ENCODE assay signal across 2 cellular contexts in the genomic region with DNA sequence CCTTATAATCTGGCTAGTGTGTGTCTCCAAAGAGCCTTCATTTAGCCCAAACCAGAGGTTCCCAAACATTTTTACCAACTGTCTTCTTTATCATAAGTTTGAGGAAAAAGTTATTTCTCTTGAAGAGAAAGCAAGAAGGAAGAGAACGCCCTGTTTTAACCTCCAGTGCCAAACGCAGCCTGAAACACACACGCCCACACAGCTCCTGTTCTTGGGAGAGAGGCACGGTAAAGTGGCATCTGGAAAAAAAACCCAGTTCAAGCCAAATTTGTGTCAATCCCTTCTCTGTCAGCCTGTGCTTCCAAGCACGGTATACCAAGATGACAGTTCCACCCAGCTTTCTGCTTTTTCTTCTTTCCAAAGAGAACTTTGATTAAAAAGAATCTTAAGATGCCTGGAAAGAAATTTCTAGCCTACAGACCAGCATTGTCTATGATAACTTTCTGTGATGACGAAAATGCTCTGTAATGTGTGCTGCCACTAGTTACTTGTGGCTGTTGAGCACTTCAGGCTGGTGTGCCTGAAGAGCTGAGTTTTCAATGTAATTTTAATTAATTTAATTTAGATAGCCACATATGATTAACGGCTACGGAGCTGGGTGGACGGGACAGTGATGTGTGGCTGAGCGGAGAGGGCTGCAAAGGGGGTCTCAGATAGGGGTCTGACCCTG.
TF ChIP-seq lines count a peak whose summit lies in the region.

No MANE protein-coding gene starts in this region.

TF ChIP-seq in SK-N-SH treated with all-trans-retinoic acid at 6 μM for 48 hours, 23 proteins besides CTCF, POLR2A, EP300 and RAD21:
- TF ChIP-seq, protein P1, sequence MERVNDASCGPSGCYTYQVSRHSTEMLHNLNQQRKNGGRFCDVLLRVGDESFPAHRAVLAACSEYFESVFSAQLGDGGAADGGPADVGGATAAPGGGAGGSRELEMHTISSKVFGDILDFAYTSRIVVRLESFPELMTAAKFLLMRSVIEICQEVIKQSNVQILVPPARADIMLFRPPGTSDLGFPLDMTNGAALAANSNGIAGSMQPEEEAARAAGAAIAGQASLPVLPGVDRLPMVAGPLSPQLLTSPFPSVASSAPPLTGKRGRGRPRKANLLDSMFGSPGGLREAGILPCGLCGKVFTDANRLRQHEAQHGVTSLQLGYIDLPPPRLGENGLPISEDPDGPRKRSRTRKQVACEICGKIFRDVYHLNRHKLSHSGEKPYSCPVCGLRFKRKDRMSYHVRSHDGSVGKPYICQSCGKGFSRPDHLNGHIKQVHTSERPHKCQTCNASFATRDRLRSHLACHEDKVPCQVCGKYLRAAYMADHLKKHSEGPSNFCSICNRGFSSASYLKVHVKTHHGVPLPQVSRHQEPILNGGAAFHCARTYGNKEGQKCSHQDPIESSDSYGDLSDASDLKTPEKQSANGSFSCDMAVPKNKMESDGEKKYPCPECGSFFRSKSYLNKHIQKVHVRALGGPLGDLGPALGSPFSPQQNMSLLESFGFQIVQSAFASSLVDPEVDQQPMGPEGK (CRISPR knock-in tag; IDR thresholded peaks at IDR 0.05; ENCODE audit: borderline replicate concordance) = no peak

TF ChIP-seq in H1, 55 proteins besides CTCF, POLR2A, EP300 and RAD21:
- no peak for TF ChIP-seq TBP (IDR thresholded peaks at IDR 0.05; ENCODE audit: low read depth, low read length)
- no peak for TF ChIP-seq BRCA1 (IDR thresholded peaks at IDR 0.05; ENCODE audit: low read depth, low read length)
- TF ChIP-seq CREB1 (IDR thresholded peaks at IDR 0.05) = no peak
- TF ChIP-seq, protein P2, sequence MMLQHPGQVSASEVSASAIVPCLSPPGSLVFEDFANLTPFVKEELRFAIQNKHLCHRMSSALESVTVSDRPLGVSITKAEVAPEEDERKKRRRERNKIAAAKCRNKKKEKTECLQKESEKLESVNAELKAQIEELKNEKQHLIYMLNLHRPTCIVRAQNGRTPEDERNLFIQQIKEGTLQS (IDR thresholded peaks at IDR 0.05; ENCODE audit: insufficient read depth, low read depth, low read length) = no peak
- TF ChIP-seq, protein P3, sequence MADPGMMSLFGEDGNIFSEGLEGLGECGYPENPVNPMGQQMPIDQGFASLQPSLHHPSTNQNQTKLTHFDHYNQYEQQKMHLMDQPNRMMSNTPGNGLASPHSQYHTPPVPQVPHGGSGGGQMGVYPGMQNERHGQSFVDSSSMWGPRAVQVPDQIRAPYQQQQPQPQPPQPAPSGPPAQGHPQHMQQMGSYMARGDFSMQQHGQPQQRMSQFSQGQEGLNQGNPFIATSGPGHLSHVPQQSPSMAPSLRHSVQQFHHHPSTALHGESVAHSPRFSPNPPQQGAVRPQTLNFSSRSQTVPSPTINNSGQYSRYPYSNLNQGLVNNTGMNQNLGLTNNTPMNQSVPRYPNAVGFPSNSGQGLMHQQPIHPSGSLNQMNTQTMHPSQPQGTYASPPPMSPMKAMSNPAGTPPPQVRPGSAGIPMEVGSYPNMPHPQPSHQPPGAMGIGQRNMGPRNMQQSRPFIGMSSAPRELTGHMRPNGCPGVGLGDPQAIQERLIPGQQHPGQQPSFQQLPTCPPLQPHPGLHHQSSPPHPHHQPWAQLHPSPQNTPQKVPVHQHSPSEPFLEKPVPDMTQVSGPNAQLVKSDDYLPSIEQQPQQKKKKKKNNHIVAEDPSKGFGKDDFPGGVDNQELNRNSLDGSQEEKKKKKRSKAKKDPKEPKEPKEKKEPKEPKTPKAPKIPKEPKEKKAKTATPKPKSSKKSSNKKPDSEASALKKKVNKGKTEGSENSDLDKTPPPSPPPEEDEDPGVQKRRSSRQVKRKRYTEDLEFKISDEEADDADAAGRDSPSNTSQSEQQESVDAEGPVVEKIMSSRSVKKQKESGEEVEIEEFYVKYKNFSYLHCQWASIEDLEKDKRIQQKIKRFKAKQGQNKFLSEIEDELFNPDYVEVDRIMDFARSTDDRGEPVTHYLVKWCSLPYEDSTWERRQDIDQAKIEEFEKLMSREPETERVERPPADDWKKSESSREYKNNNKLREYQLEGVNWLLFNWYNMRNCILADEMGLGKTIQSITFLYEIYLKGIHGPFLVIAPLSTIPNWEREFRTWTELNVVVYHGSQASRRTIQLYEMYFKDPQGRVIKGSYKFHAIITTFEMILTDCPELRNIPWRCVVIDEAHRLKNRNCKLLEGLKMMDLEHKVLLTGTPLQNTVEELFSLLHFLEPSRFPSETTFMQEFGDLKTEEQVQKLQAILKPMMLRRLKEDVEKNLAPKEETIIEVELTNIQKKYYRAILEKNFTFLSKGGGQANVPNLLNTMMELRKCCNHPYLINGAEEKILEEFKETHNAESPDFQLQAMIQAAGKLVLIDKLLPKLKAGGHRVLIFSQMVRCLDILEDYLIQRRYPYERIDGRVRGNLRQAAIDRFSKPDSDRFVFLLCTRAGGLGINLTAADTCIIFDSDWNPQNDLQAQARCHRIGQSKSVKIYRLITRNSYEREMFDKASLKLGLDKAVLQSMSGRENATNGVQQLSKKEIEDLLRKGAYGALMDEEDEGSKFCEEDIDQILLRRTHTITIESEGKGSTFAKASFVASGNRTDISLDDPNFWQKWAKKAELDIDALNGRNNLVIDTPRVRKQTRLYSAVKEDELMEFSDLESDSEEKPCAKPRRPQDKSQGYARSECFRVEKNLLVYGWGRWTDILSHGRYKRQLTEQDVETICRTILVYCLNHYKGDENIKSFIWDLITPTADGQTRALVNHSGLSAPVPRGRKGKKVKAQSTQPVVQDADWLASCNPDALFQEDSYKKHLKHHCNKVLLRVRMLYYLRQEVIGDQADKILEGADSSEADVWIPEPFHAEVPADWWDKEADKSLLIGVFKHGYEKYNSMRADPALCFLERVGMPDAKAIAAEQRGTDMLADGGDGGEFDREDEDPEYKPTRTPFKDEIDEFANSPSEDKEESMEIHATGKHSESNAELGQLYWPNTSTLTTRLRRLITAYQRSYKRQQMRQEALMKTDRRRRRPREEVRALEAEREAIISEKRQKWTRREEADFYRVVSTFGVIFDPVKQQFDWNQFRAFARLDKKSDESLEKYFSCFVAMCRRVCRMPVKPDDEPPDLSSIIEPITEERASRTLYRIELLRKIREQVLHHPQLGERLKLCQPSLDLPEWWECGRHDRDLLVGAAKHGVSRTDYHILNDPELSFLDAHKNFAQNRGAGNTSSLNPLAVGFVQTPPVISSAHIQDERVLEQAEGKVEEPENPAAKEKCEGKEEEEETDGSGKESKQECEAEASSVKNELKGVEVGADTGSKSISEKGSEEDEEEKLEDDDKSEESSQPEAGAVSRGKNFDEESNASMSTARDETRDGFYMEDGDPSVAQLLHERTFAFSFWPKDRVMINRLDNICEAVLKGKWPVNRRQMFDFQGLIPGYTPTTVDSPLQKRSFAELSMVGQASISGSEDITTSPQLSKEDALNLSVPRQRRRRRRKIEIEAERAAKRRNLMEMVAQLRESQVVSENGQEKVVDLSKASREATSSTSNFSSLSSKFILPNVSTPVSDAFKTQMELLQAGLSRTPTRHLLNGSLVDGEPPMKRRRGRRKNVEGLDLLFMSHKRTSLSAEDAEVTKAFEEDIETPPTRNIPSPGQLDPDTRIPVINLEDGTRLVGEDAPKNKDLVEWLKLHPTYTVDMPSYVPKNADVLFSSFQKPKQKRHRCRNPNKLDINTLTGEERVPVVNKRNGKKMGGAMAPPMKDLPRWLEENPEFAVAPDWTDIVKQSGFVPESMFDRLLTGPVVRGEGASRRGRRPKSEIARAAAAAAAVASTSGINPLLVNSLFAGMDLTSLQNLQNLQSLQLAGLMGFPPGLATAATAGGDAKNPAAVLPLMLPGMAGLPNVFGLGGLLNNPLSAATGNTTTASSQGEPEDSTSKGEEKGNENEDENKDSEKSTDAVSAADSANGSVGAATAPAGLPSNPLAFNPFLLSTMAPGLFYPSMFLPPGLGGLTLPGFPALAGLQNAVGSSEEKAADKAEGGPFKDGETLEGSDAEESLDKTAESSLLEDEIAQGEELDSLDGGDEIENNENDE (IDR thresholded peaks at IDR 0.05; ENCODE audit: insufficient replicate concordance, low read length) = no peak
- no peak for TF ChIP-seq TCF12 (IDR thresholded peaks at IDR 0.05; ENCODE audit: low read depth, low read length)
- no peak for TF ChIP-seq YY1 (IDR thresholded peaks at IDR 0.05; ENCODE audit: low read depth, low read length)
- TF ChIP-seq SIRT6 (IDR thresholded peaks at IDR 0.05; ENCODE audit: low read length) = no peak
- TF ChIP-seq JUND (IDR thresholded peaks at IDR 0.05; ENCODE audit: low read length) = no peak
- TF ChIP-seq RXRA (IDR thresholded peaks at IDR 0.05; ENCODE audit: insufficient read depth, low read depth, low read length) = no peak
- no peak for TF ChIP-seq CBX8 (IDR thresholded peaks at IDR 0.05; ENCODE audit: borderline replicate concordance, low read depth, low read length)
- TF ChIP-seq EZH2 (IDR thresholded peaks at IDR 0.05; ENCODE audit: low read depth, low read length, severe bottlenecking) = no peak
